Comparison of ENCODE assay signal across 9 cellular contexts in genomic region chr17:42460371-42460770, GRCh38. TPM values are rescaled to one million over a fixed set of nuclear protein-coding genes. Genes with fewer than 3 reads are reported as not detected.
DNase-seq lines count a peak whose midpoint lies in the region; ATAC-seq and TF ChIP-seq lines count a peak whose summit lies in the region.
"Had no signal": no experiment of that assay in that cellular context is flagged by ENCODE, and none has a peak within 500 bp of the region (broad histone marks: within the 10 kb centered on the region; RNA-seq: fewer than 3 reads in every experiment).

No MANE protein-coding gene starts in this region.

- intact Hi-C loops in Panc1 (cut with micrococcal nuclease; ENCODE audit: unreplicated experiment), result no loop called here
- intact Hi-C loops in esophagus squamous epithelium (cut with DNase I), result no loop called here

- CTCF ChIA-PET in Panc1 (lab: Charles Lee), result no interaction called here

- H3K9me3 ChIP-seq in Panc1 (ENCODE audit: control insufficient read depth, insufficient read depth, low read depth, low read length) (no peaks in the 10 kb centered on the region), esophagus squamous epithelium (no peaks in the 10 kb centered on the region)

- TF ChIP-seq CTCF in Panc1 (IDR thresholded peaks at IDR 0.05) (no peak), esophagus squamous epithelium (IDR thresholded peaks at IDR 0.05) (no peak), retinal pigment epithelial cell (conservative IDR thresholded peaks at IDR 0.05; ENCODE audit: low read depth, low read length) (no peak)

- peak overlapping the region; percentile 92 for H3K27ac ChIP-seq in Panc1 (ENCODE audit: low read length)
- H3K27ac ChIP-seq in esophagus squamous epithelium, result peak overlapping the region; percentile 97 to 99 (median 99)

- ATAC-seq in Panc1, result no peak

- H3K4me1 ChIP-seq in Panc1 (ENCODE audit: control insufficient read depth, insufficient read depth, low read length), result peaks cover 5% of the 10 kb centered on the region; the same call in 1 of the 2 replicates
- H3K4me1 ChIP-seq in esophagus squamous epithelium, result peaks cover 23 to 60% (median 24%) of the 10 kb centered on the region in 3 donors

- DNase-seq in EH (ENCODE audit: low read depth), result peak; percentile 56
- no peak for DNase-seq in Panc1 (ENCODE audit: low read depth, low spot score)
- DNase-seq in esophagus squamous epithelium (lab: John Stamatoyannopoulos, UW), result no peak
- no peak for DNase-seq in retinal pigment epithelial cell (ENCODE audit: low read depth)
- no peak for DNase-seq in mesenteric fat pad (ENCODE audit: low spot score)
- DNase-seq in NCI-H2107 treated with DMSO at 0.1 percent for 48 hours (lab: John Stamatoyannopoulos, UW; ENCODE audit: unreplicated experiment), result no peak
- DNase-seq in effector CD8-positive, alpha-beta T cell (lab: John Stamatoyannopoulos, UW), result no peak
- no peak for DNase-seq in activated CD4-positive, CD25-positive, alpha-beta regulatory T cell treated with anti-CD3 and anti-CD28 coated beads, Interleukin-2, amount 50 U/mL, for 72 hours

- BruUV-seq in Panc1 (replicated peaks; lab: Mats Ljungman, UMichigan), result no TSS peak

- POLR2A ChIA-PET in Panc1 (lab: Charles Lee), result no interaction called here

- in situ Hi-C loops in Panc1 (cut with HindIII; ENCODE audit: low pct_unique_long_range_greater_than_20kb, low sequenced_read_pairs), result no loop called here

- TF ChIP-seq POLR2A in esophagus squamous epithelium (IDR thresholded peaks at IDR 0.05), result no peak

- no peaks in the 10 kb centered on the region for H3K27me3 ChIP-seq in Panc1 (ENCODE audit: control insufficient read depth, insufficient read depth, low read length)
- no peaks in the 10 kb centered on the region for H3K27me3 ChIP-seq in esophagus squamous epithelium

- H3K4me3 ChIP-seq in Panc1 (ENCODE audit: low read depth in 2 of 2, low read length in 2 of 2), result peak overlapping the region; percentile 91 to 93
- H3K4me3 ChIP-seq in esophagus squamous epithelium, result peak overlapping the region; percentile 81 to 85 (median 82)
- H3K4me3 ChIP-seq in retinal pigment epithelial cell (ENCODE audit: low read length), result peak overlapping the region; percentile 89
- H3K4me3 ChIP-seq: lung had no signal

- H3K36me3 ChIP-seq in Panc1 (ENCODE audit: control insufficient read depth, insufficient read depth, low read length), result peaks cover 3% of the 10 kb centered on the region; the same call in 1 of the 2 replicates
- H3K36me3 ChIP-seq in esophagus squamous epithelium, result peaks cover 0 to 46% (median 0%) of the 10 kb centered on the region in 3 donors

- 29 to 50% methylated on average over 1 of the region's 1 CpG for WGBS in esophagus squamous epithelium, 2 donors

RNA-seq across cellular contexts. Expression of gene ATP6V0A1, which starts 1.7 kb away (rescaled TPM):
- total RNA-seq in Panc1 (2021; ENCODE audit: unreplicated experiment) (53.4 TPM), esophagus squamous epithelium (10 to 100 TPM; 35.9 to 62.7 (median 47.5) TPM), mesenteric fat pad (84.1 TPM)
- polyA plus RNA-seq in Panc1 (2012; ENCODE audit: insufficient read length), result 42.5 TPM

RNA-seq across cellular contexts. Expression of gene CAVIN1, which starts 37.3 kb away (rescaled TPM):
- 315 TPM for total RNA-seq in Panc1 (2021; ENCODE audit: unreplicated experiment)
- 283 TPM for polyA plus RNA-seq in Panc1 (2012; ENCODE audit: insufficient read length)
- total RNA-seq in esophagus squamous epithelium, result 100 to 1,000 TPM in 2 of 4 donors, 10 to 100 TPM in 2; 67.8 to 210 (median 113) TPM
- total RNA-seq in mesenteric fat pad, result 681 TPM
